Comparison of ENCODE assay signal across 8 cellular contexts in genomic region chr16:84699147-84699711, GRCh38. TPM values are rescaled to one million over a fixed set of nuclear protein-coding genes. Genes with fewer than 3 reads are reported as not detected.
DNase-seq lines count a peak whose midpoint lies in the region; ATAC-seq and TF ChIP-seq lines count a peak whose summit lies in the region.

No MANE protein-coding gene starts in this region.

- peak overlapping the region; percentile 82 for H3K9ac ChIP-seq in HUES6 (ENCODE audit: low read length)

- TF ChIP-seq POLR2A in adrenal gland (IDR thresholded peaks at IDR 0.05) (no peak), stomach (IDR thresholded peaks at IDR 0.05) (no peak)

- intact Hi-C loops in adrenal gland (cut with DNase I) (no loop called here), stomach (cut with DNase I; ENCODE audit: low total_unique reads) (no loop called here)

- H3K36me3 ChIP-seq in HUES6 (ENCODE audit: control insufficient read depth, insufficient read depth, low read length) (no peaks in the 10 kb centered on the region), adrenal gland (replicated peaks in 1 of 2) (no peaks in the 10 kb centered on the region), stomach (no peaks in the 10 kb centered on the region)

- TF ChIP-seq CTCF in adrenal gland (IDR thresholded peaks at IDR 0.05) = no peak
- TF ChIP-seq CTCF in stomach (IDR thresholded peaks at IDR 0.05) = no peak

- DNase-seq in G401 (ENCODE audit: low spot score) = peak; percentile 20
- peak in 4 of 7 donors; percentile 10 to 48 (median 22) for DNase-seq in adrenal gland
- peak; percentile 33 for DNase-seq in kidney tubule cell (ENCODE audit: low spot score)
- no peak for DNase-seq in stomach
- no peak for DNase-seq in GM19238 (ENCODE audit: insufficient read length, low spot score)

- H3K27ac ChIP-seq in HUES6 (ENCODE audit: low read depth, low read length) (peak overlapping the region; percentile 92), adrenal gland (peak overlapping the region in 2 of 5 donors; percentile 84 to 88), stomach (peak overlapping the region; percentile 7 to 94 (median 72))

- TF ChIP-seq EP300 in stomach (IDR thresholded peaks at IDR 0.05) = no peak

- H3K4me3 ChIP-seq in HUES6 (ENCODE audit: low read depth, low read length) (peak overlapping the region; percentile 75), adrenal gland (peak overlapping the region in 3 of 4 donors; percentile 38 to 100 (median 74)), stomach (peak overlapping the region; percentile 98 to 100 (median 100))

- ATAC-seq in HG03108 (IDR thresholded peaks at IDR 0.05; ENCODE audit: unreplicated experiment) (no peak), GM21529 (IDR thresholded peaks at IDR 0.05; ENCODE audit: unreplicated experiment) (no peak)

- in situ Hi-C loops in G401 (cut with HindIII; ENCODE audit: low sequenced_read_pairs) = no loop called here

- H3K27me3 ChIP-seq in HUES6 (ENCODE audit: control insufficient read depth, insufficient read depth, low read length) (no peaks in the 10 kb centered on the region), adrenal gland (no peaks in the 10 kb centered on the region), stomach (no peaks in the 10 kb centered on the region)

- 23 to 37% (median 28%) methylated on average over 21 to 29 of the region's 29 CpGs for WGBS in adrenal gland, 4 donors
- WGBS in stomach, 5 donors = 16 to 31% (median 19%) methylated on average over 21 to 29 of the region's 29 CpGs

- no peaks in the 10 kb centered on the region for H3K9me3 ChIP-seq in HUES6 (ENCODE audit: control insufficient read depth, insufficient read depth, low read depth, low read length)
- H3K9me3 ChIP-seq in adrenal gland (replicated peaks in 1 of 3) = no peaks in the 10 kb centered on the region
- H3K9me3 ChIP-seq in stomach = no peaks in the 10 kb centered on the region

- H3K4me1 ChIP-seq in HUES6 (ENCODE audit: control insufficient read depth, insufficient read depth, low read length) (peaks cover 17% of the 10 kb centered on the region), adrenal gland (replicated peaks in 1 of 2) (peaks cover 10 to 29% of the 10 kb centered on the region in 2 donors), stomach (peaks cover 22 to 42% (median 36%) of the 10 kb centered on the region in 4 donors)

RNA-seq across cellular contexts. Expression of gene USP10, which starts 0.6 kb away (rescaled TPM):
- 54.2 and 82.0 TPM in 2 replicates for total RNA-seq in G401 (2014; rRNA removed; shearing (Covaris generic))
- total RNA-seq in adrenal gland (100 to 1,000 TPM in 1 of 8 donors, 10 to 100 TPM in 7; 38.5 to 110 (median 65.0) TPM), stomach (100 to 1,000 TPM in 1 of 5 donors, 10 to 100 TPM in 4; 37.4 to 183 (median 54.2) TPM)
- polyA plus RNA-seq in adrenal gland (100 to 1,000 TPM in 1 of 3 donors, 10 to 100 TPM in 2; 16.2 to 154 (median 18.2) TPM), stomach (10 to 100 TPM; 17.1 to 33.0 (median 22.6) TPM)

RNA-seq across cellular contexts. Expression of gene KLHL36, which starts 50.9 kb away (rescaled TPM):
- 29.7 and 35.2 TPM in 2 replicates for total RNA-seq in G401 (2014; rRNA removed; shearing (Covaris generic))
- total RNA-seq in adrenal gland = 10 to 100 TPM; 35.5 to 81.6 (median 60.4) TPM
- polyA plus RNA-seq in adrenal gland = 10 to 100 TPM; 10.7 to 25.2 (median 22.8) TPM
- 10 to 100 TPM; 29.5 to 62.4 (median 43.7) TPM for total RNA-seq in stomach
- polyA plus RNA-seq in stomach = 10 to 100 TPM; 10.5 to 14.3 (median 13.6) TPM

Comparison
In these comparisons a context has a peak if more than half of its experiments do, and no peak if none do; other contexts are left out.
1. DNase-seq: peak in G401 (single experiment), adrenal gland (4 of 7) and kidney tubule cell (single experiment); none in stomach (single experiment) and GM19238 (single experiment).
2. Peak in every context shown above with its lines, with median percentiles within 50 percentile points of each other: H3K4me3 ChIP-seq.